In the genomic region with DNA sequence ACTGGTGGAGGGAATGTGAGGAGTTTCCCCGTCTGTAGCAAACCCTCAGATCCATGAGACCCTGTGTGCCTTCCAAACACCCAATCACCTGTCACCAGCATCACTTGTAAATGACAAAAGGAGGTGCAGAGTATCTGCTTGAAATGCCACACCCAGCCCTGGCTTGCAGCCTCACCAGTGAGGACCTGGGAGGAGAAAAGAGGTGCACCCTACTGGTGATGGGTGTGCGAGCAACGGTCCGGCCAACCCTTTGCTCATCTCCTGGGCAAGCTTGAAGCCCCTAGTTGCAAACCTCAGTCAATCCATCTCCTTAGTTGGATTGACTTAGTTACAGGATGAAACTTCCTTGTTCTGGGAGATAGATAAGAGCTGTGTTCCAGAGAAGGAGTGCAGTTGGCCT, we compare ENCODE assay signal across 10 cellular contexts.
A peak's percentile ranks its signal among the peaks of the same experiment; 100 is the strongest.
DNase-seq lines count a peak whose midpoint lies in the region; ATAC-seq and TF ChIP-seq lines count a peak whose summit lies in the region.
"Had no signal": no experiment of that assay in that cellular context is flagged by ENCODE, and none has a peak within 500 bp of the region (broad histone marks: within the 10 kb centered on the region; RNA-seq: fewer than 3 reads in every experiment).

No MANE protein-coding gene starts in this region.

- H3K4me3 ChIP-seq in BE2C (ENCODE audit: low read depth, low read length) = no peak overlapping the region
- no peak overlapping the region for H3K4me3 ChIP-seq in SJCRH30

- POLR2A ChIA-PET in WTC11 (lab: Charles Lee) = interaction anchor here (0.6 kb wide), 1 partner anchor 77 kb away, joined by 9 read pairs; no protein-coding TSS in a partner anchor

- peaks cover 3% of the 10 kb centered on the region; the same call in 1 of the 2 replicates for H3K4me1 Mint-ChIP-seq in WTC11

- no peaks in the 10 kb centered on the region for H3K9me3 ChIP-seq in BE2C
- H3K9me3 ChIP-seq in SJCRH30 (replicated peaks) = no peaks in the 10 kb centered on the region

- no peak overlapping the region for H3K27ac Mint-ChIP-seq in WTC11
- H3K27ac Mint-ChIP-seq: activated T-cell treated with anti-CD3 and anti-CD28 coated beads, Interleukin-2, amount 50 U/mL, for 24 hours had no signal

- peak; percentile 68 for ATAC-seq in GM18517 (IDR thresholded peaks at IDR 0.05; ENCODE audit: unreplicated experiment)
- ATAC-seq in HG03095 (IDR thresholded peaks at IDR 0.05; ENCODE audit: unreplicated experiment) = peak; percentile 76
- peak; percentile 81 for ATAC-seq in WTC11

- H3K9me3 Mint-ChIP-seq in WTC11 = no peaks in the 10 kb centered on the region
- H3K9me3 Mint-ChIP-seq: activated T-cell treated with anti-CD3 and anti-CD28 coated beads, Interleukin-2, amount 50 U/mL, for 24 hours had no signal

- CTCF ChIA-PET in WTC11 (lab: Charles Lee) = interaction anchor here (0.5 to 2.9 kb wide), 10 partner anchors 27 to 235 kb away, joined by 3 to 75 read pairs (median 8); no protein-coding TSS in a partner anchor

- H3K27me3 ChIP-seq in BE2C (no peaks in the 10 kb centered on the region), SJCRH30 (no peaks in the 10 kb centered on the region)

- H3K4me3 Mint-ChIP-seq in WTC11 = no peak overlapping the region
- H3K4me3 Mint-ChIP-seq: activated T-cell treated with anti-CD3 and anti-CD28 coated beads, Interleukin-2, amount 50 U/mL, for 24 hours had no signal

- H3K36me3 ChIP-seq in BE2C (no peaks in the 10 kb centered on the region), SJCRH30 (no peaks in the 10 kb centered on the region)

- H3K4me1 ChIP-seq in BE2C = peaks cover 3% of the 10 kb centered on the region; the same call in 1 of the 2 replicates
- H3K4me1 ChIP-seq in SJCRH30 = no peaks in the 10 kb centered on the region

- no peaks in the 10 kb centered on the region; the same call in 1 of the 2 replicates for H3K27me3 Mint-ChIP-seq in WTC11 (ENCODE audit: low read depth)
- H3K27me3 Mint-ChIP-seq: activated T-cell treated with anti-CD3 and anti-CD28 coated beads, Interleukin-2, amount 50 U/mL, for 24 hours had no signal

- H3K36me3 Mint-ChIP-seq in WTC11 = no peaks in the 10 kb centered on the region

- H3K27ac ChIP-seq in SJCRH30 = no peak overlapping the region

- DNase-seq in BE2C (no peak), WTC11 (ENCODE audit: low spot score) (peak; percentile 61), T-helper 9 cell (no peak), kidney tubule cell (ENCODE audit: low spot score) (no peak), SJCRH30 (no peak), glomerular visceral epithelial cell (ENCODE audit: extremely low spot score) (no peak)
- DNase-seq: activated T-cell treated with anti-CD3 and anti-CD28 coated beads, Interleukin-2, amount 50 U/mL, for 24 hours; effector CD8-positive, alpha-beta T cell had no signal

- peak; percentile 20; the same call in 1 of the 2 replicates for TF ChIP-seq CTCF in BE2C (IDR thresholded peaks at IDR 0.05; ENCODE audit: low read depth, low read length)
- TF ChIP-seq CTCF in WTC11 (IDR thresholded peaks at IDR 0.05) = no peak

TF ChIP-seq in WTC11, 78 proteins besides CTCF, POLR2A, EP300 and RAD21:
- TF ChIP-seq ZNF671 (CRISPR knock-in tag; IDR thresholded peaks at IDR 0.05) (no peak), FOXJ3 (CRISPR knock-in tag; IDR thresholded peaks at IDR 0.05; ENCODE audit: borderline replicate concordance) (no peak), ZNF232 (CRISPR knock-in tag; IDR thresholded peaks at IDR 0.05) (no peak), NR3C1 (CRISPR knock-in tag; conservative IDR thresholded peaks at IDR 0.05; ENCODE audit: low read depth) (no peak), FOXP1 (CRISPR knock-in tag; IDR thresholded peaks at IDR 0.05; ENCODE audit: borderline replicate concordance) (no peak), MYBL2 (CRISPR knock-in tag; IDR thresholded peaks at IDR 0.05) (no peak)
